Comparison of ENCODE assay signal across 12 cellular contexts in the genomic region with DNA sequence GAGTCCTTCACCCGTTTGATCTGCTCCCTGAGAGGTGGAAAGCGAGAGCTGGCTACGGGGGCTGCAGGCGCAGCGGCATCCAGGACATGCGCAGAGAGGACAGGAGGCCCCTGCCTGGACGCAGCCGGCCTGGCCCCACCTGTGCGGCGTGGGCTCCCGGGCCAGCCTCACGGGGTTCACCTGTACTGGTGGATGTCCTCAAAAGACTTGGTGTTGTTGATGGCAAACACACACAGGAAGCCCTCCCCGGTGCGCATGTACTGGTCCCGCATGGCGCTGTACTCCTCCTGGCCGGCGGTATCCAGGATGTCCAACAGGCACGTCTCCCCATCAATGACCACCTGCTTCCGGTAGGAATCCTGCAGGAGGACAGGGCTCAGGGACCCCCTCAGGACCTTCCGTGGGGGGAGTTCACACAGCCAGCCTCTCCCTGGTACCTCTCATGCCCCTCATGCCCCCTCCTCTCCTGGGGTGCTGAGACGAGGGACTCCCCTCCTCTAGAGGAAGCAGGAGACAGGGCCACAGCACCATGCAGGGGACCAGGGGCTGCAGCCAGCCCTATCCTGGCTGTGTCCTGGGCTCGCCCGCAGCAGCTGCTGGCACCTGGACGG. TPM values are rescaled to one million over a fixed set of nuclear protein-coding genes. Genes with fewer than 3 reads are reported as not detected.
DNase-seq lines count a peak whose midpoint lies in the region; ATAC-seq and TF ChIP-seq lines count a peak whose summit lies in the region.
"Had no signal": no experiment of that assay in that cellular context is flagged by ENCODE, and none has a peak within 500 bp of the region (broad histone marks: within the 10 kb centered on the region; RNA-seq: fewer than 3 reads in every experiment).

No MANE protein-coding gene starts in this region.

- H3K4me1 ChIP-seq in BLaER1 treated with 17β-estradiol and CSF1 and Interleukin-3, amounts not matched to agents 10 nM and 100 nM, result peaks cover 38 to 53% (median 46%) of the 10 kb centered on the region in 10 experiments
- peaks cover 8 to 18% of the 10 kb centered on the region in 2 donors for H3K4me1 ChIP-seq in breast epithelium

- peak overlapping the region; percentile 83 to 94 (median 90) for H3K9ac ChIP-seq in BLaER1 treated with 17β-estradiol and CSF1 and Interleukin-3, amounts not matched to agents 10 nM and 100 nM

- H3K4me1 Mint-ChIP-seq in HFFc6 (ENCODE audit: low read depth) (no peaks in the 10 kb centered on the region), nephron progenitor cell (peaks cover 18% of the 10 kb centered on the region)

- H3K4me2 ChIP-seq in BLaER1 treated with 17β-estradiol and CSF1 and Interleukin-3, amounts not matched to agents 10 nM and 100 nM, result peak overlapping the region; percentile 75 to 98 (median 96)

- H3K4me3 Mint-ChIP-seq in HFFc6 (peak overlapping the region; percentile 79; the same call in 1 of the 2 replicates), nephron progenitor cell (peak overlapping the region; percentile 38)

- H3K36me3 Mint-ChIP-seq in HFFc6 (ENCODE audit: low read depth) (no peaks in the 10 kb centered on the region), nephron progenitor cell (ENCODE audit: low read depth) (no peaks in the 10 kb centered on the region)

- H3K9me3 Mint-ChIP-seq in HFFc6, result no peaks in the 10 kb centered on the region
- H3K9me3 Mint-ChIP-seq in nephron progenitor cell, result no peaks in the 10 kb centered on the region

- intact Hi-C loops in breast epithelium (cut with DNase I; ENCODE audit: low total_unique reads), result no loop called here

- peaks cover 24 to 50% (median 42%) of the 10 kb centered on the region in 11 experiments for H3K36me3 ChIP-seq in BLaER1 treated with 17β-estradiol and CSF1 and Interleukin-3, amounts not matched to agents 10 nM and 100 nM
- H3K36me3 ChIP-seq in breast epithelium, result no peaks in the 10 kb centered on the region

- peaks cover 2% of the 10 kb centered on the region for H3K27me3 Mint-ChIP-seq in HFFc6 (ENCODE audit: insufficient read depth)
- H3K27me3 Mint-ChIP-seq in nephron progenitor cell (ENCODE audit: low read depth, poor library complexity), result peaks cover 21% of the 10 kb centered on the region

- H3K9me3 ChIP-seq in BLaER1 treated with 17β-estradiol and CSF1 and Interleukin-3, amounts not matched to agents 10 nM and 100 nM (replicated peaks in 1 of 11), result no peaks in the 10 kb centered on the region
- H3K9me3 ChIP-seq in breast epithelium, result no peaks in the 10 kb centered on the region
- H3K9me3 ChIP-seq: SJSA1 had no signal

- no peak overlapping the region for H3K27ac Mint-ChIP-seq in HFFc6
- no peak overlapping the region for H3K27ac Mint-ChIP-seq in nephron progenitor cell

- peak overlapping the region; percentile 78 to 97 (median 90); a peak in 19 of 20 replicates for H3K4me3 ChIP-seq in BLaER1 treated with 17β-estradiol and CSF1 and Interleukin-3, amounts not matched to agents 10 nM and 100 nM
- H3K4me3 ChIP-seq in breast epithelium, result peak overlapping the region; percentile 74 to 89 (median 84)

- H3K27ac ChIP-seq in BLaER1 treated with 17β-estradiol and CSF1 and Interleukin-3, amounts not matched to agents 10 nM and 100 nM, result peak overlapping the region in 1 of 11 experiments; percentile 76; a peak in 1 of 22 replicates
- H3K27ac ChIP-seq in breast epithelium, result no peak overlapping the region
- H3K27ac ChIP-seq: SJSA1 had no signal

- TF ChIP-seq POLR2A in breast epithelium (IDR thresholded peaks at IDR 0.05), result no peak

- no peaks in the 10 kb centered on the region for H3K27me3 ChIP-seq in BLaER1 treated with 17β-estradiol and CSF1 and Interleukin-3, amounts not matched to agents 10 nM and 100 nM
- no peaks in the 10 kb centered on the region for H3K27me3 ChIP-seq in breast epithelium
- H3K27me3 ChIP-seq: SJSA1 had no signal

- H4K20me1 ChIP-seq in BLaER1 treated with 17β-estradiol and CSF1 and Interleukin-3, amounts not matched to agents 10 nM and 100 nM, result peaks cover 38 to 55% (median 50%) of the 10 kb centered on the region in 11 experiments

- ATAC-seq in GM21737 (IDR thresholded peaks at IDR 0.05; ENCODE audit: unreplicated experiment), result no peak

- DNase-seq in HFFc6 (no peak), breast epithelium (ENCODE audit: low spot score in 2 of 2) (no peak), nephron progenitor cell (no peak), NCI-H446 (lab: John Stamatoyannopoulos, UW) (no peak), pons (ENCODE audit: low spot score) (no peak), midbrain (lab: John Stamatoyannopoulos, UW) (no peak)
- DNase-seq: erythroblast; NCI-H2029 treated with DMSO at 0.1 percent for 48 hours; stimulated activated CD4-positive, alpha-beta T cell treated with anti-CD3 and anti-CD28 coated beads, Interleukin-4, amount 100 ng/mL, for 1 hour had no signal

- TF ChIP-seq CTCF in HFFc6 (IDR thresholded peaks at IDR 0.05) (no peak), breast epithelium (IDR thresholded peaks at IDR 0.05) (no peak), nephron progenitor cell (IDR thresholded peaks at IDR 0.05) (no peak)

RNA-seq across cellular contexts. Expression of gene HRAS, which starts 1.7 kb away (rescaled TPM):
- total RNA-seq in HFFc6 (2021; fragmentation: NEBNext Ultra II Directional; extraction: Animal tissue kit (Norgen Biotek cat#: 25700)), result 100 to 1,000 TPM; 102 to 125 (median 107) TPM
- 10 to 100 TPM; 33.2 to 50.1 (median 33.4) TPM for total RNA-seq in breast epithelium

RNA-seq across cellular contexts. Expression of gene LRRC56, which starts 3.6 kb away (rescaled TPM):
- under 1 TPM; 0.23 to 0.83 (median 0.55) TPM for total RNA-seq in HFFc6 (2021; fragmentation: NEBNext Ultra II Directional; extraction: Animal tissue kit (Norgen Biotek cat#: 25700))
- 1 to 10 TPM in 2 of 3 donors, under 1 TPM in 1; 0.16 to 1.6 (median 1.3) TPM for total RNA-seq in breast epithelium

RNA-seq across cellular contexts. Expression of gene RNH1, which starts 26.6 kb away (rescaled TPM):
- 100 to 1,000 TPM; 223 to 272 (median 250) TPM for total RNA-seq in HFFc6 (2021; fragmentation: NEBNext Ultra II Directional; extraction: Animal tissue kit (Norgen Biotek cat#: 25700))
- 100 to 1,000 TPM; 139 to 249 (median 209) TPM for total RNA-seq in breast epithelium

RNA-seq across cellular contexts. Expression of gene LMNTD2, which starts 26.8 kb away (rescaled TPM):
- 1 to 10 TPM in 3 of 6 experiments, under 1 TPM in 3; 0.37 to 2.3 (median 0.97) TPM for total RNA-seq in HFFc6 (2021; fragmentation: NEBNext Ultra II Directional; extraction: Animal tissue kit (Norgen Biotek cat#: 25700))
- 1 to 10 TPM; 2.6 to 6.1 (median 5.2) TPM for total RNA-seq in breast epithelium

RNA-seq across cellular contexts. Expression of gene RASSF7, which starts 27.1 kb away (rescaled TPM):
- 10 to 100 TPM; 10.1 to 18.8 (median 12.7) TPM for total RNA-seq in HFFc6 (2021; fragmentation: NEBNext Ultra II Directional; extraction: Animal tissue kit (Norgen Biotek cat#: 25700))
- total RNA-seq in breast epithelium, result 10 to 100 TPM in 2 of 3 donors, 1 to 10 TPM in 1; 7.5 to 58.5 (median 33.1) TPM
